ENCODE assay signal across 15 cellular contexts in the genomic region with DNA sequence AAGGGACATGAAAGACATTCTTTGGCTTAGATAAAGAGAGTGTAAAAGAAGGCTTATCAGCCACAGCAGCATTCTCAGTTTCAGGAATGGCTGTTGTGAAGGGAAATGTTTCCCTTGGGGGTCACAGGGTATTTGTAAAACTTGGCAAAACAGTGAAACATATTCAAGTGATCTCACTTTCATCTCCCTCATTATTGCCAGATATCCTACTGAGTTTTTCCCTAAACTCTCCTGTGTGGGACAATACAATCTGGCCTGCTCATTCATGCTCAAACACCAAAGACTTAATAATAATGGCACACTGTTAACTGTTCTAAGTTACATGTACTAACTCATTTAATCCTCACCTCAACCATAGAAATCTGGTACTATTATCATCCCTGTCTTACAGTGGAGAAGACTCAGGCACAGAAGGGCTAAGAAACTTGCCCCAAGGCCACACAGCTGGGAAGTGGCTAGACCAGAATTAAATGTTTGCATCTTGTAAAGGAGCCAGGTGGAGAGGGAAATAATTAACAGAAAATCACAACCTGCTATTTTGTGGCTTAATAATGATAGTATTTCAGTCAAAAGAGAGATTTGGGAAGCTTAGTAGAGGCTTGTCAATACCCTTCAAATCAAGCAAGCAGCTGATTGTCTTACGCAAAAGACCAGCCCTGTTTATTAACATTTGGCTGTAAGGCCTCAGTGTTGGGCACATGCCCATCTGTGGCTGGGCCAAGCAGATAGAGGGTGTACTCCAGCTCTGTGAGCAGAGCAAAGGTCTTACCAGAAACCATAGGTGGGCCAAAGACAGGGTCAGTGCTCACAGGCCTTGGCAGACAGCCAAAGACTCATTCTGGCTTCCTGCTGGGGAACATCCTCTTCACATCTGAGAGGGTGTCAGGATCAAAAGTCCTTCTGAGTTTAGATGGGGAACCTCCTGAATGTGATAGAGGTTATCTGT. TPM values are rescaled to one million over a fixed set of nuclear protein-coding genes. Genes with fewer than 3 reads are reported as not detected.
A peak's percentile ranks its signal among the peaks of the same experiment; 100 is the strongest.
DNase-seq lines count a peak whose midpoint lies in the region; ATAC-seq and TF ChIP-seq lines count a peak whose summit lies in the region.
"Had no signal": no experiment of that assay in that cellular context is flagged by ENCODE, and none has a peak within 500 bp of the region (broad histone marks: within the 10 kb centered on the region; RNA-seq: fewer than 3 reads in every experiment).

No MANE protein-coding gene starts in this region.

- no peak for TF ChIP-seq CTCF in VCaP (conservative IDR thresholded peaks at IDR 0.05)
- TF ChIP-seq CTCF in right atrium auricular region (IDR thresholded peaks at IDR 0.05) = no peak

- no peak overlapping the region for H3K4me3 ChIP-seq in right atrium auricular region
- H3K4me3 ChIP-seq in effector memory CD4-positive, alpha-beta T cell (ENCODE audit: insufficient read depth, low read depth, low read length, poor library complexity, severe bottlenecking) = no peak overlapping the region
- H3K4me3 ChIP-seq: testis had no signal

- no peaks in the 10 kb centered on the region for H3K27me3 ChIP-seq in right atrium auricular region
- no peaks in the 10 kb centered on the region for H3K27me3 ChIP-seq in effector memory CD4-positive, alpha-beta T cell (replicated peaks; ENCODE audit: control insufficient read depth, insufficient read depth, low read length, poor library complexity, severe bottlenecking)
- H3K27me3 ChIP-seq: testis had no signal

- H3K27ac ChIP-seq in VCaP (peak overlapping the region; percentile 60), right atrium auricular region (peak overlapping the region; percentile 33 to 38)
- H3K27ac ChIP-seq in effector memory CD4-positive, alpha-beta T cell (ENCODE audit: insufficient read depth, low read length, poor library complexity, severe bottlenecking) = no peak overlapping the region
- H3K27ac ChIP-seq: 22Rv1, testis had no signal

- no peak for ATAC-seq in HG02970 (IDR thresholded peaks at IDR 0.05; ENCODE audit: low FRiP score, unreplicated experiment)

- H3K9me3 ChIP-seq in right atrium auricular region = no peaks in the 10 kb centered on the region
- no peaks in the 10 kb centered on the region for H3K9me3 ChIP-seq in effector memory CD4-positive, alpha-beta T cell (ENCODE audit: control insufficient read depth, low read length)
- H3K9me3 ChIP-seq: testis had no signal

- peak; percentile 17 for DNase-seq in DMS53 (lab: John Stamatoyannopoulos, UW)
- DNase-seq in DMS53 treated with DMSO at 0.1 percent for 48 hours (lab: John Stamatoyannopoulos, UW; ENCODE audit: unreplicated experiment) = no peak
- DNase-seq in right atrium auricular region (ENCODE audit: low spot score) = no peak
- peak; percentile 46 for DNase-seq in smooth muscle cell of the brain vasculature (ENCODE audit: low read depth, low spot score)
- no peak for DNase-seq in NCI-H2107 treated with DMSO at 0.1 percent for 48 hours (lab: John Stamatoyannopoulos, UW; ENCODE audit: unreplicated experiment)
- no peak for DNase-seq in effector memory CD4-positive, alpha-beta T cell
- DNase-seq: IMR-90, kidney glomerular epithelial cell, NCI-H2107, testis had no signal

- peaks cover 3% of the 10 kb centered on the region for H3K36me3 ChIP-seq in right atrium auricular region
- no peaks in the 10 kb centered on the region for H3K36me3 ChIP-seq in effector memory CD4-positive, alpha-beta T cell (ENCODE audit: control insufficient read depth, insufficient read depth, low read length)

- H3K4me1 ChIP-seq in right atrium auricular region = peaks cover 0 to 6% of the 10 kb centered on the region in 2 donors
- H3K4me1 ChIP-seq in effector memory CD4-positive, alpha-beta T cell (ENCODE audit: control insufficient read depth, insufficient read depth, low read length, poor library complexity, severe bottlenecking) = no peaks in the 10 kb centered on the region
- H3K4me1 ChIP-seq: testis had no signal

RNA-seq across cellular contexts. Expression of a gene that starts 17.3 kb away (rescaled TPM):
- total RNA-seq in right atrium auricular region = 100 to 1,000 TPM; 403 to 651 TPM
- total RNA-seq: endothelial cell of umbilical vein, IMR-90, osteoblast, testis had no signal

Comparison
In these comparisons a context has a peak if more than half of its experiments do, and no peak if none do; other contexts are left out.
1. DNase-seq: peak in DMS53 (single experiment) and smooth muscle cell of the brain vasculature (single experiment); none in DMS53 treated with DMSO at 0.1 percent for 48 hours (single experiment), right atrium auricular region (single experiment), NCI-H2107 treated with DMSO at 0.1 percent for 48 hours (single experiment) and effector memory CD4-positive, alpha-beta T cell (0 of 3).